Comparison of ENCODE assay signal across 25 cellular contexts in the genomic region with DNA sequence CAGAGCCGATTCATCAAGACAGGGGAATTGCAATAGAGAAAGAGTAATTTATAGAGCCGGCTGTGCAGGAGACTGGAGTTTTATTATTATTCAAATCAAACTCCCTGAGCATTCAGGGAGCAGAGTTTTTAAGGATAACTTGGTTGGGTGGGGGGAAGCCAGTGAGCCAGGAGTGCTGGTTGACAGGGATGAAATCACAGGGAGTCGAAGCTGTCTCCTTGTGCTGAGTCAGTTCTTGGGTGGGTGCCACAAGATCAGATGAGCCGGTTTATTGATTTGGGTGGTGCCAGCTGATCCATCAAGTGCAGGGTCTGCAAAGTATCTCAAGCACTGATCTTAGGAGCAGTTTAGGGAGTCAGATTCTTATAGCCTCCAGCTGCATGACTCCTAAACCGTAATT.
DNase-seq lines count a peak whose midpoint lies in the region; ATAC-seq and TF ChIP-seq lines count a peak whose summit lies in the region.
"Had no signal": no experiment of that assay in that cellular context is flagged by ENCODE, and none has a peak within 500 bp of the region (broad histone marks: within the 10 kb centered on the region; RNA-seq: fewer than 3 reads in every experiment).

No MANE protein-coding gene starts in this region.

- H3K9ac ChIP-seq in GM23248 = no peak overlapping the region
- no peak overlapping the region for H3K9ac ChIP-seq in neural progenitor cell
- H3K9ac ChIP-seq: BLaER1, parathyroid adenoma had no signal

- no peaks in the 10 kb centered on the region for H3K9me3 Mint-ChIP-seq in activated CD4-positive, alpha-beta T cell treated with anti-CD3 and anti-CD28 coated beads, Interleukin-2, amount 10 ng/mL, durations not matched to agents 7 days and 5 days
- H3K9me3 Mint-ChIP-seq in activated T-helper 2 cell treated with anti-CD3 and anti-CD28 coated beads, Interferon-gamma antibody, Interleukin-2, Interleukin-4, amounts not matched to agents 10 μg/mL and 5 μg/mL and 100 μg/mL, durations not matched to agents 14 hours and 24 hours and 36 hours = no peaks in the 10 kb centered on the region
- H3K9me3 Mint-ChIP-seq in neural progenitor cell = no peaks in the 10 kb centered on the region
- H3K9me3 Mint-ChIP-seq: immature natural killer cell, naive B cell had no signal

- H3K4me3 Mint-ChIP-seq in activated CD4-positive, alpha-beta T cell treated with anti-CD3 and anti-CD28 coated beads, Interleukin-2, amount 10 ng/mL, durations not matched to agents 7 days and 5 days = no peak overlapping the region
- no peak overlapping the region for H3K4me3 Mint-ChIP-seq in activated T-helper 2 cell treated with anti-CD3 and anti-CD28 coated beads, Interferon-gamma antibody, Interleukin-2, Interleukin-4, amounts not matched to agents 10 μg/mL and 5 μg/mL and 100 μg/mL, durations not matched to agents 14 hours and 24 hours and 36 hours (ENCODE audit: low read depth)
- no peak overlapping the region for H3K4me3 Mint-ChIP-seq in neural progenitor cell
- H3K4me3 Mint-ChIP-seq: immature natural killer cell had no signal

- H3K27ac Mint-ChIP-seq in activated CD4-positive, alpha-beta T cell treated with anti-CD3 and anti-CD28 coated beads, Interleukin-2, amount 10 ng/mL, durations not matched to agents 7 days and 5 days = peak overlapping the region; percentile 86
- H3K27ac Mint-ChIP-seq in activated T-helper 2 cell treated with anti-CD3 and anti-CD28 coated beads, Interferon-gamma antibody, Interleukin-2, Interleukin-4, amounts not matched to agents 10 μg/mL and 5 μg/mL and 100 μg/mL, durations not matched to agents 14 hours and 24 hours and 36 hours = peak overlapping the region; percentile 25
- peak overlapping the region; percentile 6 for H3K27ac Mint-ChIP-seq in neural progenitor cell

- DNase-seq in activated CD4-positive, alpha-beta T cell treated with anti-CD3 and anti-CD28 coated beads, Interleukin-2, amount 10 ng/mL, durations not matched to agents 7 days and 5 days = no peak
- DNase-seq in activated CD4-positive, alpha-beta T cell treated with anti-CD3 and anti-CD28 coated beads for 4 hours = no peak
- peak; percentile 17 for DNase-seq in GM23248
- no peak for DNase-seq in activated T-helper 2 cell treated with anti-CD3 and anti-CD28 coated beads, Interferon-gamma antibody, Interleukin-2, Interleukin-4, amounts not matched to agents 10 μg/mL and 5 μg/mL and 100 μg/mL, durations not matched to agents 14 hours and 24 hours and 36 hours (ENCODE audit: low spot score)
- DNase-seq in neural progenitor cell (ENCODE audit: low spot score) = no peak
- DNase-seq in NCI-H1417 (lab: John Stamatoyannopoulos, UW) = no peak
- DNase-seq in activated CD8-positive, alpha-beta memory T cell treated with anti-CD3 and anti-CD28 coated beads for 24 hours = no peak
- DNase-seq: EL; immature natural killer cell; naive B cell; NCI-H1092 treated with DMSO at 0.1 percent for 48 hours; NCI-H2029 treated with DMSO at 0.1 percent for 48 hours; PC-9; right cardiac atrium; SHP77; stimulated activated CD4-positive, alpha-beta T cell treated with anti-CD3 and anti-CD28 coated beads, Interleukin-12 subunit alpha, Interleukin-12 subunit beta, amount 100 ng/mL, for 4 hours; upper lobe of right lung; WERI-Rb-1 had no signal

- ATAC-seq in GM21717 (IDR thresholded peaks at IDR 0.05; ENCODE audit: unreplicated experiment) = no peak
- ATAC-seq: left lung, right cardiac atrium, upper lobe of right lung had no signal

- in situ Hi-C loops in GM23248 (cut with MboI) = loop anchor here (10.0 kb wide), 1 partner anchor 238 kb away; the partner anchor contains the start of gene CD200R1

- no peaks in the 10 kb centered on the region for H3K9me2 ChIP-seq in GM23248 (ENCODE audit: insufficient read depth)

- no peak for TF ChIP-seq CTCF in neural progenitor cell (IDR thresholded peaks at IDR 0.05)

- H3K79me2 ChIP-seq in GM23248 (ENCODE audit: insufficient read depth) = no peaks in the 10 kb centered on the region
- no peaks in the 10 kb centered on the region for H3K79me2 ChIP-seq in neural progenitor cell (ENCODE audit: low read depth)
- H3K79me2 ChIP-seq: hepatocyte, parathyroid adenoma had no signal

- POLR2A ChIA-PET in activated CD4-positive, alpha-beta T cell treated with anti-CD3 and anti-CD28 coated beads, Interleukin-2, amount 10 ng/mL, durations not matched to agents 7 days and 5 days (lab: Charles Lee) = interaction anchor here (0.9 kb wide), 1 partner anchor 81 kb away, joined by 7 read pairs; no protein-coding TSS in a partner anchor

- H3K36me3 ChIP-seq in GM23248 (ENCODE audit: low read depth) (no peaks in the 10 kb centered on the region), neural progenitor cell (no peaks in the 10 kb centered on the region)
- H3K36me3 ChIP-seq: ascending aorta, BLaER1, left lung, upper lobe of right lung, WERI-Rb-1 had no signal

- H3K4me2 ChIP-seq in GM23248 (ENCODE audit: unreplicated experiment) (no peak overlapping the region), neural progenitor cell (no peak overlapping the region)
- H3K4me2 ChIP-seq: BLaER1, hepatocyte, PC-9 had no signal

- intact Hi-C loops in activated T-helper 2 cell treated with anti-CD3 and anti-CD28 coated beads, Interferon-gamma antibody, Interleukin-2, Interleukin-4, amounts not matched to agents 10 μg/mL and 5 μg/mL and 100 μg/mL, durations not matched to agents 14 hours and 24 hours and 36 hours (cut with micrococcal nuclease) = loop anchor here (5.0 kb wide), 5 partner anchors 36 to 256 kb away; partner anchors contain the start of genes ATG3, GTPBP8 and SLC35A5

- H3K27me3 ChIP-seq in GM23248 (replicated peaks; ENCODE audit: insufficient read depth) (no peaks in the 10 kb centered on the region), neural progenitor cell (no peaks in the 10 kb centered on the region)
- H3K27me3 ChIP-seq: ascending aorta, BLaER1, hepatocyte, left lung, upper lobe of right lung had no signal

- H3K27ac ChIP-seq in GM23248 (no peak overlapping the region), neural progenitor cell (no peak overlapping the region)
- H3K27ac ChIP-seq: ascending aorta, BLaER1, dorsolateral prefrontal cortex, hepatocyte, left lung, parathyroid adenoma, PC-9, upper lobe of right lung, WERI-Rb-1 had no signal

- H4K20me1 ChIP-seq in GM23248 (ENCODE audit: insufficient read depth) (no peaks in the 10 kb centered on the region), neural progenitor cell (ENCODE audit: low read depth) (no peaks in the 10 kb centered on the region)
- H4K20me1 ChIP-seq: BLaER1 had no signal

- H2AFZ ChIP-seq in GM23248 (0 out of 2 replicates have a peak overlapping the region, but pooled peaks have one; percentile 34), neural progenitor cell (replicated peaks) (no peak overlapping the region)
- H2AFZ ChIP-seq: hepatocyte, parathyroid adenoma, PC-9 had no signal

- 43 to 46% methylated on average over 5 of the region's 5 CpGs for WGBS in GM23248 (ENCODE audit: low coverage in 1 of 2, low lambda C conversion rate in 2 of 2, missing lambda C conversion rate in 2 of 2), 2 experiments

- no peaks in the 10 kb centered on the region for H3K27me3 Mint-ChIP-seq in activated CD4-positive, alpha-beta T cell treated with anti-CD3 and anti-CD28 coated beads, Interleukin-2, amount 10 ng/mL, durations not matched to agents 7 days and 5 days
- no peaks in the 10 kb centered on the region for H3K27me3 Mint-ChIP-seq in activated T-helper 2 cell treated with anti-CD3 and anti-CD28 coated beads, Interferon-gamma antibody, Interleukin-2, Interleukin-4, amounts not matched to agents 10 μg/mL and 5 μg/mL and 100 μg/mL, durations not matched to agents 14 hours and 24 hours and 36 hours (ENCODE audit: low read depth)
- H3K27me3 Mint-ChIP-seq in neural progenitor cell (ENCODE audit: insufficient read depth, low read depth) = peaks cover 2% of the 10 kb centered on the region

- peaks cover 36% of the 10 kb centered on the region for H3K4me1 ChIP-seq in GM23248 (ENCODE audit: insufficient read depth)
- H3K4me1 ChIP-seq in neural progenitor cell = no peaks in the 10 kb centered on the region
- H3K4me1 ChIP-seq: ascending aorta, parathyroid adenoma, upper lobe of right lung had no signal

- H3K9me3 ChIP-seq in GM23248 (ENCODE audit: low read depth) (no peaks in the 10 kb centered on the region), neural progenitor cell (ENCODE audit: low read depth) (no peaks in the 10 kb centered on the region)
- H3K9me3 ChIP-seq: ascending aorta, BLaER1, left lung, upper lobe of right lung had no signal

- no peak overlapping the region for H3K4me3 ChIP-seq in GM23248
- H3K4me3 ChIP-seq in neural progenitor cell = no peak overlapping the region
- H3K4me3 ChIP-seq: ascending aorta, BLaER1, dorsolateral prefrontal cortex, hepatocyte, left lung, PC-9, upper lobe of right lung had no signal

- peaks cover 13% of the 10 kb centered on the region; the same call in 1 of the 2 replicates for H3F3A ChIP-seq in GM23248 (ENCODE audit: insufficient read depth)
- no peaks in the 10 kb centered on the region for H3F3A ChIP-seq in neural progenitor cell (ENCODE audit: low read depth)

- peaks cover 5% of the 10 kb centered on the region for H3K36me3 Mint-ChIP-seq in activated CD4-positive, alpha-beta T cell treated with anti-CD3 and anti-CD28 coated beads, Interleukin-2, amount 10 ng/mL, durations not matched to agents 7 days and 5 days (ENCODE audit: low read depth)
- no peaks in the 10 kb centered on the region for H3K36me3 Mint-ChIP-seq in activated T-helper 2 cell treated with anti-CD3 and anti-CD28 coated beads, Interferon-gamma antibody, Interleukin-2, Interleukin-4, amounts not matched to agents 10 μg/mL and 5 μg/mL and 100 μg/mL, durations not matched to agents 14 hours and 24 hours and 36 hours (ENCODE audit: low read depth)
- H3K36me3 Mint-ChIP-seq in neural progenitor cell = no peaks in the 10 kb centered on the region
- H3K36me3 Mint-ChIP-seq: immature natural killer cell, naive B cell had no signal

- peaks cover 59% of the 10 kb centered on the region for H3K4me1 Mint-ChIP-seq in activated CD4-positive, alpha-beta T cell treated with anti-CD3 and anti-CD28 coated beads, Interleukin-2, amount 10 ng/mL, durations not matched to agents 7 days and 5 days
- H3K4me1 Mint-ChIP-seq in activated T-helper 2 cell treated with anti-CD3 and anti-CD28 coated beads, Interferon-gamma antibody, Interleukin-2, Interleukin-4, amounts not matched to agents 10 μg/mL and 5 μg/mL and 100 μg/mL, durations not matched to agents 14 hours and 24 hours and 36 hours (ENCODE audit: low read depth) = peaks cover 62% of the 10 kb centered on the region
- H3K4me1 Mint-ChIP-seq in neural progenitor cell = peaks cover 11% of the 10 kb centered on the region

- CTCF ChIA-PET in activated CD4-positive, alpha-beta T cell treated with anti-CD3 and anti-CD28 coated beads, Interleukin-2, amount 10 ng/mL, durations not matched to agents 7 days and 5 days (lab: Charles Lee) = interaction anchor here (1.4 to 4.3 kb wide), 4 partner anchors 10 to 1009 kb away, joined by 3 to 19 read pairs (median 4); no protein-coding TSS in a partner anchor

Comparison
In these comparisons a context has a peak if more than half of its experiments do, and no peak if none do; other contexts are left out.
1. H3K27ac Mint-ChIP-seq: peak in every context shown above with its lines; median percentile 86 in activated CD4-positive, alpha-beta T cell treated with anti-CD3 and anti-CD28 coated beads, Interleukin-2, amount 10 ng/mL, durations not matched to agents 7 days and 5 days; 25 in activated T-helper 2 cell treated with anti-CD3 and anti-CD28 coated beads, Interferon-gamma antibody, Interleukin-2, Interleukin-4, amounts not matched to agents 10 μg/mL and 5 μg/mL and 100 μg/mL, durations not matched to agents 14 hours and 24 hours and 36 hours; 6 in neural progenitor cell.